In the genomic region with DNA sequence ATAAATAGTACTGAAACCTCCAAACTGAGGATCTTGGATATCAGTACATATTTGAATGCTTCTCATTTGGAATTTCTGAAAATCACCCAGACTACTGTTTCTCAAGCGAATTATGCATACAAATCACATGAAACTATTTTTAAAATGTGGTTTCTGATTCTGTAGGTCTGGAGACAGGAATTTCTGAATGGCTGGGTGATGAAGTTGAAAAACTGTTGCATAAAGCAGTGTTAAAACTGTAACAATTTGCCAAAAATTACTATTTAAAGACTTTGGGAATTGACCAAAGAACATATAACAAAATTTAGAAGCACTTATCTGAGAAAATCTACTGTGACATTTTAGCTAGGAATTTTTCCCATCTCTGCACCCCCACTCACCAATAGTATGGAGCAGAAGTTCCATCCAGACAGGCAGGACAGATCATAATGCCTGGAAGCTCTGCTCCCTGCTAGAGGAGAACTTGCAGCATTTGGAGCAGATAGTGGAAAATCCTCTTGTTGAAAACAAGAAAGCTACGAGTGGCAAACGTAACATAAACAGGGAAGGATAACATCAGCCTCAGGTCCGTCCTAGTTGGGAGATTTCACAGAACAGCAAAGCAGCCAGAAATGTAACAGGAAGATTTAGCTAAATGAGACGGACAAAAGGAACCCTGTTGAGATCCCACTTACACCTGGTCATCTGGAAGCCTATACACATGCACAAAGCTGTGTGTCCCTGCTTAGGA, we compare ENCODE assay signal across 18 cellular contexts.
"Had no signal": no experiment of that assay in that cellular context is flagged by ENCODE, and none has a peak within 500 bp of the region (broad histone marks: within the 10 kb centered on the region; RNA-seq: fewer than 3 reads in every experiment).

No MANE protein-coding gene starts in this region.

- H3K4me3 ChIP-seq: esophagus squamous epithelium, mucosa of descending colon, suprapubic skin, tibial nerve had no signal

- H3K9me3 ChIP-seq: esophagus squamous epithelium, mucosa of descending colon, suprapubic skin, tibial nerve had no signal

- H3K27ac ChIP-seq: brain microvascular endothelial cell, esophagus squamous epithelium, suprapubic skin, tibial nerve had no signal

- ATAC-seq: left colon; mucosa of descending colon; naive thymus-derived CD4-positive, alpha-beta T cell; stimulated activated naive CD8-positive, alpha-beta T cell treated with anti-CD3 and anti-CD28 coated beads, Interleukin-15, Interleukin-2, amounts not matched to agents 100 U/mL and 50 U/mL, for 24 hours had no signal

- DNase-seq: activated gamma-delta T cell treated with Interleukin-2 at 50 U/mL for 16 hours; activated T-cell treated with anti-CD3 and anti-CD28 coated beads, Interleukin-2, amount 50 U/mL, for 1 hour; aorta; brain microvascular endothelial cell; caudate nucleus; esophagus squamous epithelium; left colon; mucosa of descending colon; naive thymus-derived CD4-positive, alpha-beta T cell; occipital lobe; posterior cingulate gyrus; stimulated activated CD4-positive, alpha-beta T cell treated with anti-CD3 and anti-CD28 coated beads, Interleukin-4, amount 100 ng/mL, for 24 hours; stimulated activated naive CD8-positive, alpha-beta T cell treated with anti-CD3 and anti-CD28 coated beads, Interleukin-15, Interleukin-2, amounts not matched to agents 100 U/mL and 50 U/mL, for 24 hours; T-helper 9 cell had no signal

- FAIRE-seq: keratinocyte, urothelium cell line had no signal

- H3K4me1 ChIP-seq: esophagus squamous epithelium, suprapubic skin had no signal

- H3K36me3 ChIP-seq: brain microvascular endothelial cell, esophagus squamous epithelium, suprapubic skin, tibial nerve had no signal

- H3K27me3 ChIP-seq: brain microvascular endothelial cell, esophagus squamous epithelium, suprapubic skin, tibial nerve had no signal
